In genomic region chr6:159132664-159133063, GRCh38 we compare ENCODE assay signal across 25 cellular contexts. TPM values are rescaled to one million over a fixed set of nuclear protein-coding genes. Genes with fewer than 3 reads are reported as not detected.
"Had no signal": no experiment of that assay in that cellular context is flagged by ENCODE, and none has a peak within 500 bp of the region (broad histone marks: within the 10 kb centered on the region; RNA-seq: fewer than 3 reads in every experiment).

No MANE protein-coding gene starts in this region.

- H3K4me3 ChIP-seq: colonic mucosa, lung, psoas muscle, sigmoid colon, skin epidermis, transverse colon had no signal

- H3K4me3 Mint-ChIP-seq: endodermal cell; naive thymus-derived CD4-positive, alpha-beta T cell; nephron progenitor cell had no signal

- FAIRE-seq: endothelial cell of umbilical vein, kidney had no signal

- H3K9me3 Mint-ChIP-seq: endodermal cell; naive thymus-derived CD4-positive, alpha-beta T cell; nephron progenitor cell had no signal

- H3K36me3 ChIP-seq: colonic mucosa, neutrophil, sigmoid colon, transverse colon had no signal

- H3K27ac Mint-ChIP-seq: endodermal cell, nephron progenitor cell had no signal

- ATAC-seq: foreskin keratinocyte; left colon; left ventricle myocardium superior; naive thymus-derived CD4-positive, alpha-beta T cell; psoas muscle had no signal

- DNase-seq: cerebellar nuclear complex; colonic mucosa; effector CD4-positive, alpha-beta T cell; endodermal cell; erythroblast; foreskin keratinocyte; kidney; left colon; left ventricle myocardium superior; mesendoderm; naive thymus-derived CD4-positive, alpha-beta T cell; nephron progenitor cell; psoas muscle; retina; sigmoid colon; stimulated activated CD4-positive, alpha-beta T cell treated with anti-CD3 and anti-CD28 coated beads, Interleukin-2, amount 100 ng/mL, for 24 hours; stimulated activated CD4-positive, alpha-beta T cell treated with anti-CD3 and anti-CD28 coated beads, Interleukin-4, amount 100 ng/mL, for 4 hours; stimulated activated naive CD4-positive, alpha-beta T cell treated with Interleukin-2 at 50 U/mL for 16 hours; transverse colon had no signal

- H3K4me1 Mint-ChIP-seq: endodermal cell, nephron progenitor cell had no signal

- H3K27me3 ChIP-seq: colonic mucosa, neutrophil, sigmoid colon had no signal

- H3K4me1 ChIP-seq: colonic mucosa, foreskin keratinocyte, psoas muscle, sigmoid colon, transverse colon had no signal

- H3K27ac ChIP-seq: colonic mucosa, foreskin keratinocyte, neutrophil, psoas muscle, sigmoid colon, skin epidermis, transverse colon had no signal

- H3K9me3 ChIP-seq: colonic mucosa, neutrophil, psoas muscle, sigmoid colon, transverse colon had no signal

RNA-seq across cellular contexts. Expression of gene FNDC1, which starts 36.5 kb away (rescaled TPM):
- total RNA-seq: dermis microvascular lymphatic vessel endothelial cell; mononuclear cell; naive thymus-derived CD4-positive, alpha-beta T cell had no signal
- polyA plus RNA-seq: endothelial cell of umbilical vein; naive thymus-derived CD4-positive, alpha-beta T cell had no signal
